ENCODE assay signal across 8 cellular contexts in the genomic region with DNA sequence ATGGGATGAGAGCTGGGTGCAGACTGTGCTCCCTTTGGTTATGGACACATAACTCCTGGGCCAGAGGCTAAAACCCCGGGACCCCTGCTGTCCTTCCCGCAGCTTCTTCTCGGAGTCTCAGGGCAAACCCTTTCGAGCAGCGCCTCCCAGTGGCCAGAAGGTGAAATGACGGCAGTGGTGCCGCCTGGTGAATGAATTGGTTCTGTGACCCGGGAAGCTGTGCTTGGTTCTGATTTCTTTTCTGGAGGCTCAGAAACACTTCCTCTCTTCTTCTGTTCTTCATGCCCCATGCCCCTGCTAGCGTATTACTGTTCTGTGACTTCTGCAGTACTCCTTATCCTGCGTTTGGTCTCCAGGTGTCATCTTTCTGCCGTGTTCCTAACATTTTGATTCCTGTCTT.
DNase-seq lines count a peak whose midpoint lies in the region; ATAC-seq and TF ChIP-seq lines count a peak whose summit lies in the region.
"Not testable (repeated sequence)": the region's sequence is repeated elsewhere in the genome, so short reads cannot be mapped to it uniquely, and the experiment has no call there.

No MANE protein-coding gene starts in this region.

- H3K9me3 Mint-ChIP-seq in GM23338, nephron: not testable (repeated sequence)

- 6 to 15% (median 11%) methylated on average over 5 to 10 of the region's 11 CpGs for WGBS in adrenal gland, 4 donors

- not testable (repeated sequence) for H3F3A ChIP-seq in GM23338 (replicated peaks; ENCODE audit: low read depth)

- intact Hi-C loops in adrenal gland (cut with DNase I); head of caudate nucleus (cut with DNase I): not testable (repeated sequence)

- DNase-seq in GM23338 (ENCODE audit: low spot score) (peak; percentile 28), OCI-M1 (lab: John Stamatoyannopoulos, UW) (peak; percentile 29), adrenal gland (peak in 5 of 7 donors; percentile 23 to 73 (median 46)), head of caudate nucleus (peak in 41 of 42 donors; percentile 25 to 85 (median 69))
- DNase-seq in activated CD4-positive, alpha-beta T cell treated with anti-CD3 and anti-CD28 coated beads, Interleukin-2, amount 50 U/mL, for 48 hours = peak; percentile 51 to 60
- DNase-seq in stimulated activated CD4-positive, alpha-beta T cell treated with anti-CD3 and anti-CD28 coated beads, Interleukin-4, amount 100 ng/mL, for 24 hours = peak; percentile 45

- H3K27ac Mint-ChIP-seq in GM23338 (peak overlapping the region; percentile 63; the same call in 1 of the 2 replicates), nephron (peak overlapping the region in 1 of 3 experiments; percentile 58)

- H3K9me3 ChIP-seq in BLaER1; adrenal gland (replicated peaks in 1 of 3): not testable (repeated sequence)

- not testable (repeated sequence) for H3K4me3 ChIP-seq in BLaER1, GM23338, adrenal gland

- H3K27me3 ChIP-seq in BLaER1; GM23338 (ENCODE audit: insufficient read depth); adrenal gland: not testable (repeated sequence)

- not testable (repeated sequence) for H3K9me2 ChIP-seq in GM23338 (ENCODE audit: insufficient read depth)

- not testable (repeated sequence) for H3K27ac ChIP-seq in BLaER1; GM23338 (ENCODE audit: low read depth); adrenal gland

- 0 out of 2 replicates have a peak overlapping the region, but pooled peaks have one; percentile 24 for H3K4me2 ChIP-seq in BLaER1
- H3K4me2 ChIP-seq in GM23338 = 0 out of 2 replicates have a peak overlapping the region, but pooled peaks have one; percentile 40

- not testable (repeated sequence) for H3K4me3 Mint-ChIP-seq in GM23338, nephron

- not testable (repeated sequence) for H3K36me3 Mint-ChIP-seq in GM23338 (ENCODE audit: low read depth); nephron (ENCODE audit: low read depth)

- H3K36me3 ChIP-seq in BLaER1; GM23338 (ENCODE audit: insufficient read depth); adrenal gland (replicated peaks in 1 of 2): not testable (repeated sequence)

- not testable (repeated sequence) for H3K79me2 ChIP-seq in GM23338 (replicated peaks; ENCODE audit: insufficient read depth)

- not testable (repeated sequence) for H3K9ac ChIP-seq in BLaER1

- peaks cover 12% of the 10 kb centered on the region for H3K4me1 Mint-ChIP-seq in GM23338
- not testable (repeated sequence) for H3K4me1 Mint-ChIP-seq in nephron

- not testable (repeated sequence) for TF ChIP-seq POLR2A in adrenal gland (IDR thresholded peaks at IDR 0.05)

- H3K27me3 Mint-ChIP-seq in GM23338 (ENCODE audit: insufficient read depth, low read depth, poor library complexity); nephron (ENCODE audit: low read depth): not testable (repeated sequence)

- TF ChIP-seq CTCF in GM23338 (conservative IDR thresholded peaks at IDR 0.05; ENCODE audit: low read depth in 2 of 2) (peak; percentile 37 to 68), adrenal gland (IDR thresholded peaks at IDR 0.05) (peak in 4 of 6 experiments; percentile 11 to 39 (median 32)), nephron (IDR thresholded peaks at IDR 0.05; ENCODE audit: unreplicated experiment in 3 of 3) (peak; percentile 54 to 59 (median 56))

- 0 out of 2 replicates have a peak overlapping the region, but pooled peaks have one; percentile 38 for H2AFZ ChIP-seq in GM23338

- peaks cover 53% of the 10 kb centered on the region for H3K4me1 ChIP-seq in BLaER1
- H3K4me1 ChIP-seq in GM23338 (ENCODE audit: insufficient read depth); adrenal gland (replicated peaks in 1 of 2): not testable (repeated sequence)

- not testable (repeated sequence) for H4K20me1 ChIP-seq in BLaER1; GM23338 (replicated peaks; ENCODE audit: insufficient read depth)

- not testable (repeated sequence) for ATAC-seq in GM23338
